Comparison of ENCODE assay signal across 8 cellular contexts in genomic region chr18:11654736-11655604, GRCh38. TPM values are rescaled to one million over a fixed set of nuclear protein-coding genes. Genes with fewer than 3 reads are reported as not detected.
DNase-seq lines count a peak whose midpoint lies in the region; ATAC-seq, FAIRE-seq and TF ChIP-seq lines count a peak whose summit lies in the region.

No MANE protein-coding gene starts in this region.

- WGBS in thyroid gland, 2 donors, result 38 to 62% methylated on average over 22 to 32 of the region's 32 CpGs

- no peak overlapping the region for H3K4me3 ChIP-seq in NB4 (ENCODE audit: low read depth, low read length)
- no peak overlapping the region for H3K4me3 ChIP-seq in fibroblast of pulmonary artery (replicated peaks; ENCODE audit: low read depth, low read length)
- no peak overlapping the region for H3K4me3 ChIP-seq in thyroid gland (replicated peaks in 1 of 3)

- H3K9me3 ChIP-seq in thyroid gland, result no peaks in the 10 kb centered on the region

- no peaks in the 10 kb centered on the region for H3K36me3 Mint-ChIP-seq in nephron progenitor cell (ENCODE audit: low read depth)

- TF ChIP-seq POLR2A in GM12891 (IDR thresholded peaks at IDR 0.05; ENCODE audit: low read depth, low read length) (no peak), NB4 (IDR thresholded peaks at IDR 0.05; ENCODE audit: extremely low read depth, insufficient read length) (no peak), thyroid gland (IDR thresholded peaks at IDR 0.05) (no peak)

- no peak overlapping the region for H3K27ac Mint-ChIP-seq in nephron progenitor cell

- ATAC-seq in GM19467 (IDR thresholded peaks at IDR 0.05; ENCODE audit: unreplicated experiment), result no peak
- no peak for ATAC-seq in activated CD4-positive, CD25-positive, alpha-beta regulatory T cell treated with anti-CD3 and anti-CD28 coated beads, Interleukin-2, amount 50 U/mL, for 24 hours

- H3K4me3 Mint-ChIP-seq in nephron progenitor cell, result peak overlapping the region; percentile 66

- H3K9me3 Mint-ChIP-seq in nephron progenitor cell, result peaks cover 2% of the 10 kb centered on the region

- no peaks in the 10 kb centered on the region for H3K27me3 ChIP-seq in thyroid gland

- peak; percentile 84 for FAIRE-seq in GM12891 (lab: Jason Lieb, UNC)

- H3K27ac ChIP-seq in thyroid gland, result no peak overlapping the region

- peaks cover 47% of the 10 kb centered on the region for H3K4me1 Mint-ChIP-seq in nephron progenitor cell

- no peaks in the 10 kb centered on the region for H3K36me3 ChIP-seq in thyroid gland

- DNase-seq in GM12891 (ENCODE audit: insufficient read length, low spot score) (peak; percentile 57), NB4 (ENCODE audit: low read depth) (peak; percentile 49), fibroblast of pulmonary artery (ENCODE audit: low read depth) (peak; percentile 38), nephron progenitor cell (peak; percentile 85), thyroid gland (peak; percentile 55 to 63)
- DNase-seq in activated CD8-positive, alpha-beta memory T cell treated with anti-CD3 and anti-CD28 coated beads, Interleukin-2, amount 50 U/mL, for 24 hours (ENCODE audit: extremely low read depth), result peak; percentile 9

- H3K27me3 Mint-ChIP-seq in nephron progenitor cell (ENCODE audit: low read depth, poor library complexity), result peaks cover 45% of the 10 kb centered on the region

- peak; percentile 88 for TF ChIP-seq CTCF in NB4 (IDR thresholded peaks at IDR 0.05; ENCODE audit: low read depth, low read length)
- TF ChIP-seq CTCF in fibroblast of pulmonary artery (IDR thresholded peaks at IDR 0.05; ENCODE audit: low read length, missing control alignments), result peak; percentile 74
- peak; percentile 94 for TF ChIP-seq CTCF in nephron progenitor cell (IDR thresholded peaks at IDR 0.05)
- TF ChIP-seq CTCF in thyroid gland (IDR thresholded peaks at IDR 0.05), result peak; percentile 69 to 77 (median 75)

- intact Hi-C loops in thyroid gland (cut with DNase I), result no loop called here

- H3K4me1 ChIP-seq in thyroid gland, result peaks cover 0 to 4% of the 10 kb centered on the region in 2 donors

TF ChIP-seq in GM12891, 5 proteins besides CTCF, POLR2A, EP300 and RAD21:
- TF ChIP-seq POLR2AphosphoS5 (IDR thresholded peaks at IDR 0.05; ENCODE audit: low read depth, low read length) (no peak), PAX5 (IDR thresholded peaks at IDR 0.05; ENCODE audit: insufficient read depth, low read length, severe bottlenecking) (no peak), POU2F2 (IDR thresholded peaks at IDR 0.05; ENCODE audit: low read depth, low read length) (no peak), SPI1 (IDR thresholded peaks at IDR 0.05; ENCODE audit: low read depth, low read length) (no peak), TAF1 (IDR thresholded peaks at IDR 0.05; ENCODE audit: low read depth, low read length) (no peak)

RNA-seq across cellular contexts. Expression of gene GNAL, which starts 34.1 kb away (rescaled TPM):
- polyA plus RNA-seq in GM12891 (2012; ENCODE audit: low read depth, missing spikeins), result 0.14 TPM
- total RNA-seq in thyroid gland, result 10 to 100 TPM; 22.8 to 30.4 (median 26.5) TPM

RNA-seq across cellular contexts. Expression of gene SLC35G4, which starts 45.6 kb away (rescaled TPM):
- not detected for polyA plus RNA-seq in GM12891 (2012; ENCODE audit: low read depth, missing spikeins)
- not detected for total RNA-seq in thyroid gland

Comparison
In these comparisons a context has a peak if more than half of its experiments do, and no peak if none do; other contexts are left out.
1. DNase-seq: peak in every context shown above with its lines; median percentile 85 in nephron progenitor cell; 59 in thyroid gland; 57 in GM12891; 49 in NB4; 38 in fibroblast of pulmonary artery; 9 in activated CD8-positive, alpha-beta memory T cell treated with anti-CD3 and anti-CD28 coated beads, Interleukin-2, amount 50 U/mL, for 24 hours.